In genomic region chr3:12135029-12135634, GRCh38 we compare ENCODE assay signal across 7 cellular contexts. TPM values are rescaled to one million over a fixed set of nuclear protein-coding genes. Genes with fewer than 3 reads are reported as not detected.
DNase-seq lines count a peak whose midpoint lies in the region; ATAC-seq, FAIRE-seq and TF ChIP-seq lines count a peak whose summit lies in the region.

No MANE protein-coding gene starts in this region.

- TF ChIP-seq CTCF in astrocyte of the spinal cord (IDR thresholded peaks at IDR 0.05; ENCODE audit: low read depth, low read length), result peak; percentile 94

- DNase-seq in G401 (ENCODE audit: low spot score) (peak; percentile 82), HTR-8/SVneo (ENCODE audit: insufficient read length, low spot score) (peak; percentile 59), T-helper 22 cell (ENCODE audit: low read depth) (peak; percentile 4), astrocyte of the spinal cord (ENCODE audit: low read depth, low spot score) (peak; percentile 68), iPS-NIHi11 (ENCODE audit: low spot score) (peak; percentile 73)
- DNase-seq in stimulated activated CD4-positive, alpha-beta T cell treated with anti-CD3 and anti-CD28 coated beads, Interleukin-15, amount 100 ng/mL, for 24 hours, result peak; percentile 78

- in situ Hi-C loops in G401 (cut with HindIII; ENCODE audit: low sequenced_read_pairs), result no loop called here
- in situ Hi-C loops in astrocyte of the spinal cord (cut with HindIII; ENCODE audit: low sequenced_read_pairs), result no loop called here

- FAIRE-seq in HTR-8/SVneo (lab: Jason Lieb, UNC), result peak; percentile 68

- ATAC-seq in GM21447 (IDR thresholded peaks at IDR 0.05; ENCODE audit: unreplicated experiment), result peak; percentile 80

- no peak overlapping the region for H3K4me3 ChIP-seq in astrocyte of the spinal cord (ENCODE audit: low read depth, low read length)

RNA-seq across cellular contexts. Expression of gene TIMP4, which starts 23.6 kb away (rescaled TPM):
- total RNA-seq in G401 (2014; rRNA removed; shearing (Covaris generic)), result 0.12 TPM in 1 of 2 replicates, not detected in the other

Comparison
In these comparisons a context has a peak if more than half of its experiments do, and no peak if none do; other contexts are left out.
1. DNase-seq: peak in every context shown above with its lines; median percentile 82 in G401; 78 in stimulated activated CD4-positive, alpha-beta T cell treated with anti-CD3 and anti-CD28 coated beads, Interleukin-15, amount 100 ng/mL, for 24 hours; 73 in iPS-NIHi11; 68 in astrocyte of the spinal cord; 59 in HTR-8/SVneo; 4 in T-helper 22 cell.